In genomic region chr14:69441948-69442347, GRCh38 we compare ENCODE assay signal across 13 cellular contexts. TPM values are rescaled to one million over a fixed set of nuclear protein-coding genes. Genes with fewer than 3 reads are reported as not detected.
A peak's percentile ranks its signal among the peaks of the same experiment; 100 is the strongest.
DNase-seq lines count a peak whose midpoint lies in the region; ATAC-seq, FAIRE-seq and TF ChIP-seq lines count a peak whose summit lies in the region.
"Had no signal": no experiment of that assay in that cellular context is flagged by ENCODE, and none has a peak within 500 bp of the region (broad histone marks: within the 10 kb centered on the region; RNA-seq: fewer than 3 reads in every experiment).

No MANE protein-coding gene starts in this region.

- H3K79me2 ChIP-seq in astrocyte (ENCODE audit: insufficient read depth, low read length): peaks cover 31% of the 10 kb centered on the region

- H3K36me3 Mint-ChIP-seq in astrocyte (ENCODE audit: low read depth, unreplicated experiment): peaks cover 9% of the 10 kb centered on the region
- peaks cover 31% of the 10 kb centered on the region for H3K36me3 Mint-ChIP-seq in T-helper 2 cell treated with Interferon-gamma antibody and Interleukin-4, amounts not matched to agents 5 μg/mL and 100 μg/mL, for 36 hours (ENCODE audit: low read depth)

- no peaks in the 10 kb centered on the region for H3K27me3 Mint-ChIP-seq in astrocyte (ENCODE audit: low read depth, unreplicated experiment)
- no peaks in the 10 kb centered on the region for H3K27me3 Mint-ChIP-seq in T-helper 2 cell treated with Interferon-gamma antibody and Interleukin-4, amounts not matched to agents 5 μg/mL and 100 μg/mL, for 36 hours (ENCODE audit: low read depth)
- H3K27me3 Mint-ChIP-seq: central memory CD8-positive, alpha-beta T cell had no signal

- H3K4me1 ChIP-seq in astrocyte (ENCODE audit: insufficient read depth, low read length): no peaks in the 10 kb centered on the region
- H3K4me1 ChIP-seq: gastrocnemius medialis, SJSA1 had no signal

- no peak overlapping the region for H3K9ac ChIP-seq in astrocyte (ENCODE audit: low read length)

- intact Hi-C loops in posterior cingulate gyrus (cut with DNase I): no loop called here

- no peaks in the 10 kb centered on the region for H3K27me3 ChIP-seq in astrocyte (ENCODE audit: insufficient read depth, low read length)
- H3K27me3 ChIP-seq: gastrocnemius medialis, SJSA1 had no signal

- peak; percentile 56 for DNase-seq in GM10248 (ENCODE audit: extremely low spot score)
- DNase-seq in astrocyte (ENCODE audit: low read depth): no peak
- DNase-seq in T-helper 2 cell treated with Interferon-gamma antibody and Interleukin-4, amounts not matched to agents 5 μg/mL and 100 μg/mL, for 36 hours (ENCODE audit: low spot score): no peak
- DNase-seq in posterior cingulate gyrus: no peak
- no peak for DNase-seq in activated CD4-positive, alpha-beta T cell treated with anti-CD3 and anti-CD28 coated beads for 1 hour
- no peak for DNase-seq in stimulated activated CD4-positive, alpha-beta T cell treated with anti-CD3 and anti-CD28 coated beads, Interleukin-15, amount 100 ng/mL, for 24 hours
- DNase-seq: gastrocnemius medialis, mesenchymal stem cell, NCI-H2171 had no signal

- no peak overlapping the region for H3K4me3 Mint-ChIP-seq in astrocyte (ENCODE audit: unreplicated experiment)
- H3K4me3 Mint-ChIP-seq in T-helper 2 cell treated with Interferon-gamma antibody and Interleukin-4, amounts not matched to agents 5 μg/mL and 100 μg/mL, for 36 hours: no peak overlapping the region
- H3K4me3 Mint-ChIP-seq: central memory CD8-positive, alpha-beta T cell had no signal

- no peak overlapping the region for H3K27ac ChIP-seq in astrocyte (ENCODE audit: low read depth, low read length)
- H3K27ac ChIP-seq: gastrocnemius medialis, SJSA1 had no signal

- POLR2A ChIA-PET in GM10248 (lab: Yijun Ruan, JAX): no interaction called here

- CTCF ChIA-PET in GM10248 (lab: Yijun Ruan, JAX): interaction anchor here (0.8 to 2.3 kb wide), 9 partner anchors 8 to 200 kb away, joined by 3 to 9 read pairs (median 5); no protein-coding TSS in a partner anchor

- peak; percentile 44 for ATAC-seq in GM19351 (IDR thresholded peaks at IDR 0.05; ENCODE audit: unreplicated experiment)
- peak; percentile 82 for ATAC-seq in HG03135 (IDR thresholded peaks at IDR 0.05; ENCODE audit: unreplicated experiment)
- ATAC-seq: gastrocnemius medialis had no signal

- FAIRE-seq in astrocyte (lab: Jason Lieb, UNC): no peak

- H3K9me3 ChIP-seq in astrocyte (ENCODE audit: insufficient read depth, low read depth, low read length): no peaks in the 10 kb centered on the region
- H3K9me3 ChIP-seq: gastrocnemius medialis, SJSA1 had no signal

- TF ChIP-seq CTCF in GM10248 (IDR thresholded peaks at IDR 0.05; ENCODE audit: control extremely low read depth, extremely low read depth, low read depth, missing control alignments) (no peak), astrocyte (IDR thresholded peaks at IDR 0.05; ENCODE audit: insufficient read depth, low read depth, low read length) (no peak)

- H4K20me1 ChIP-seq in astrocyte (ENCODE audit: insufficient read depth, low read length): peaks cover 58% of the 10 kb centered on the region

- H3K4me2 ChIP-seq in astrocyte (ENCODE audit: low read length): no peak overlapping the region

- peaks cover 5% of the 10 kb centered on the region for H3K36me3 ChIP-seq in astrocyte (ENCODE audit: insufficient read depth, low read length)

- peak overlapping the region; percentile 29 for H3K27ac Mint-ChIP-seq in astrocyte (ENCODE audit: unreplicated experiment)
- H3K27ac Mint-ChIP-seq in T-helper 2 cell treated with Interferon-gamma antibody and Interleukin-4, amounts not matched to agents 5 μg/mL and 100 μg/mL, for 36 hours: no peak overlapping the region

- no peak overlapping the region for H3K4me3 ChIP-seq in astrocyte (ENCODE audit: insufficient read depth, low read depth, low read length)
- H3K4me3 ChIP-seq: gastrocnemius medialis, SJSA1 had no signal

- H3K4me1 Mint-ChIP-seq in astrocyte (ENCODE audit: low read depth, unreplicated experiment): peaks cover 7% of the 10 kb centered on the region
- H3K4me1 Mint-ChIP-seq in T-helper 2 cell treated with Interferon-gamma antibody and Interleukin-4, amounts not matched to agents 5 μg/mL and 100 μg/mL, for 36 hours (ENCODE audit: low read depth): peaks cover 19% of the 10 kb centered on the region

- H2AFZ ChIP-seq in astrocyte (ENCODE audit: low read depth, low read length): no peak overlapping the region

- H3K9me3 Mint-ChIP-seq in astrocyte (ENCODE audit: unreplicated experiment): no peaks in the 10 kb centered on the region
- no peaks in the 10 kb centered on the region for H3K9me3 Mint-ChIP-seq in T-helper 2 cell treated with Interferon-gamma antibody and Interleukin-4, amounts not matched to agents 5 μg/mL and 100 μg/mL, for 36 hours
- H3K9me3 Mint-ChIP-seq: central memory CD8-positive, alpha-beta T cell had no signal

RNA-seq across cellular contexts. Expression of gene PLEKHD1, which starts 42.6 kb away (rescaled TPM):
- total RNA-seq in astrocyte: 0.05 and 0.14 TPM in 2 replicates

RNA-seq across cellular contexts. Expression of gene SLC39A9, which starts 43.5 kb away (rescaled TPM):
- 69.5 and 79.1 TPM in 2 replicates for total RNA-seq in astrocyte

RNA-seq across cellular contexts. Expression of gene ERH, which starts 43.8 kb away (rescaled TPM):
- 233 and 255 TPM in 2 replicates for total RNA-seq in astrocyte
